In the genomic region with DNA sequence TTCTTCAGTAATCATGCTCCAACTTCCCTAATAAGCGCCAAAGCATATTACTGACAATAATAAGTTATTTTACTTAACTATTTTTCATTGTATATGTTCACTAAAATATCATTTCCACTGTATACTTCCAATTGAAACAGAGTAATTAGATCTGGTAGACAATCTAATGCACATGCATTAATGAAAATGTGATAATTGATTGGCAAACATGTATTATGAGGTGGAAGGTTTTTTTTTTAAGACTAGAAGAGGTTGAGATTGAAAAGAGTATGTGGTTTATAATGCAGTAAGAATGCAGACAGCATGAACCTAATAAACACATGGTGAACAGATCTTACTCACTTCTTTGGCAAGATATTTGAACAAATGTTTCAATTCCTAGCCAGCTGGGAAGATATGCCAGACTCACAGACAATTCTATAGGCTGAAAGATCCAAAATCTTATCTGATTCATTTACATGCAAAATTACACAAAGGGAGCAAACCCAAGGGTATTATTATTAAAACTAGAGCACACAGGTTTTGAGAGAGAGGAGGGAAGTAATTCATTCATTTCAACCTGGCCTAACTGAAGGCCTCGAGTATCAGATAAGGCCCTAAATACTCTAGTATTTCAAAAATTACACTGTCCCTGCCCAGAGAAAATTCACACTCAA, we compare ENCODE assay signal across 9 cellular contexts. TPM values are rescaled to one million over a fixed set of nuclear protein-coding genes. Genes with fewer than 3 reads are reported as not detected.
DNase-seq lines count a peak whose midpoint lies in the region; ATAC-seq and TF ChIP-seq lines count a peak whose summit lies in the region.
"Had no signal": no experiment of that assay in that cellular context is flagged by ENCODE, and none has a peak within 500 bp of the region (broad histone marks: within the 10 kb centered on the region; RNA-seq: fewer than 3 reads in every experiment).

No MANE protein-coding gene starts in this region.

- no peak for TF ChIP-seq POLR2A in suprapubic skin (IDR thresholded peaks at IDR 0.05)

- DNase-seq in NCI-H748 treated with DMSO at 0.1 percent for 48 hours (lab: John Stamatoyannopoulos, UW): peak; percentile 20
- no peak for DNase-seq in NCI-H748 (lab: John Stamatoyannopoulos, UW; ENCODE audit: unreplicated experiment)
- DNase-seq in adipocyte (ENCODE audit: low read depth): peak; percentile 78
- DNase-seq in glutamatergic neuron: no peak
- no peak for DNase-seq in suprapubic skin (ENCODE audit: low spot score in 2 of 2)
- DNase-seq in CD8-positive, alpha-beta T cell: no peak
- DNase-seq: NCI-H82 had no signal

- H3K27ac Mint-ChIP-seq in glutamatergic neuron (ENCODE audit: unreplicated experiment): peak overlapping the region; percentile 93
- no peak overlapping the region for H3K27ac Mint-ChIP-seq in CD8-positive, alpha-beta T cell

- H3K4me1 Mint-ChIP-seq in glutamatergic neuron (ENCODE audit: low read depth, unreplicated experiment): peaks cover 26% of the 10 kb centered on the region
- peaks cover 30% of the 10 kb centered on the region for H3K4me1 Mint-ChIP-seq in CD8-positive, alpha-beta T cell (ENCODE audit: low read depth)

- no peak for TF ChIP-seq CTCF in glutamatergic neuron (IDR thresholded peaks at IDR 0.05; ENCODE audit: partially characterized antibody, unreplicated experiment)
- TF ChIP-seq CTCF in suprapubic skin (IDR thresholded peaks at IDR 0.05): no peak
- TF ChIP-seq CTCF in CD8-positive, alpha-beta T cell (IDR thresholded peaks at IDR 0.05): no peak

- peak overlapping the region; percentile 84 for H3K4me3 Mint-ChIP-seq in glutamatergic neuron (ENCODE audit: unreplicated experiment)
- no peak overlapping the region for H3K4me3 Mint-ChIP-seq in CD8-positive, alpha-beta T cell

- 31% methylated on average over 2 of the region's 2 CpGs for WGBS in suprapubic skin

- intact Hi-C loops in CD8-positive, alpha-beta T cell (cut with DNase I, micrococcal nuclease): loop anchor here in 1 of 2 experiments (5.0 kb wide), 1 partner anchor 318 kb away; the partner anchor contains the start of gene DNAJC10

- no peaks in the 10 kb centered on the region for H3K36me3 Mint-ChIP-seq in glutamatergic neuron (ENCODE audit: unreplicated experiment)
- no peaks in the 10 kb centered on the region for H3K36me3 Mint-ChIP-seq in CD8-positive, alpha-beta T cell

- H3K27me3 ChIP-seq in adipocyte (replicated peaks; ENCODE audit: control insufficient read depth, insufficient read depth, low read length): no peaks in the 10 kb centered on the region
- no peaks in the 10 kb centered on the region for H3K27me3 ChIP-seq in suprapubic skin
- peaks cover 8% of the 10 kb centered on the region for H3K27me3 ChIP-seq in CD8-positive, alpha-beta T cell (ENCODE audit: insufficient read depth, low read length)

- H3K27ac ChIP-seq in suprapubic skin: peak overlapping the region; percentile 34
- no peak overlapping the region for H3K27ac ChIP-seq in CD8-positive, alpha-beta T cell (ENCODE audit: low read depth, low read length)

- no peak for ATAC-seq in CD8-positive, alpha-beta T cell
- no peak for ATAC-seq in HG02840 (IDR thresholded peaks at IDR 0.05; ENCODE audit: low FRiP score, unreplicated experiment)
- no peak for ATAC-seq in HG03280 (IDR thresholded peaks at IDR 0.05; ENCODE audit: unreplicated experiment)

- H3K9me3 ChIP-seq in adipocyte (ENCODE audit: control insufficient read depth, low read length) (no peaks in the 10 kb centered on the region), suprapubic skin (no peaks in the 10 kb centered on the region)
- H3K9me3 ChIP-seq in CD8-positive, alpha-beta T cell (ENCODE audit: low read length): no peaks in the 10 kb centered on the region

- H3K36me3 ChIP-seq in adipocyte (ENCODE audit: control insufficient read depth, insufficient read depth, low read length, severe bottlenecking): no peaks in the 10 kb centered on the region
- H3K36me3 ChIP-seq in suprapubic skin: no peaks in the 10 kb centered on the region
- no peaks in the 10 kb centered on the region for H3K36me3 ChIP-seq in CD8-positive, alpha-beta T cell (ENCODE audit: insufficient read depth, low read length)

- peaks cover 66% of the 10 kb centered on the region for H3K4me1 ChIP-seq in adipocyte (ENCODE audit: control insufficient read depth, insufficient read depth, low read length)
- H3K4me1 ChIP-seq in suprapubic skin: peaks cover 73% of the 10 kb centered on the region
- peaks cover 29% of the 10 kb centered on the region for H3K4me1 ChIP-seq in CD8-positive, alpha-beta T cell (ENCODE audit: insufficient read depth, low read length)

- H3K4me3 ChIP-seq in adipocyte (ENCODE audit: low read length) (peak overlapping the region; percentile 84), suprapubic skin (peak overlapping the region; percentile 88)
- no peak overlapping the region for H3K4me3 ChIP-seq in CD8-positive, alpha-beta T cell (ENCODE audit: low read depth, low read length)

- H3K9me3 Mint-ChIP-seq in glutamatergic neuron (ENCODE audit: unreplicated experiment): peaks cover 9% of the 10 kb centered on the region
- H3K9me3 Mint-ChIP-seq in CD8-positive, alpha-beta T cell: no peaks in the 10 kb centered on the region

- peaks cover 6% of the 10 kb centered on the region for H3K27me3 Mint-ChIP-seq in glutamatergic neuron (ENCODE audit: unreplicated experiment)
- peaks cover 50% of the 10 kb centered on the region for H3K27me3 Mint-ChIP-seq in CD8-positive, alpha-beta T cell (ENCODE audit: low read depth)

- TF ChIP-seq EP300 in suprapubic skin (IDR thresholded peaks at IDR 0.05): no peak

- H3K9ac ChIP-seq in adipocyte (ENCODE audit: low read length): peak overlapping the region; percentile 91

- POLR2A ChIA-PET in CD8-positive, alpha-beta T cell (lab: Charles Lee): no interaction called here

- CTCF ChIA-PET in CD8-positive, alpha-beta T cell (lab: Charles Lee): interaction anchor here (0.7 kb wide), 1 partner anchor 269 kb away, joined by 3 read pairs; no protein-coding TSS in a partner anchor

RNA-seq across cellular contexts. Expression of gene NCKAP1, which starts 2.8 kb away (rescaled TPM):
- total RNA-seq in glutamatergic neuron (ENCODE audit: unreplicated experiment) (116 TPM), suprapubic skin (100 to 1,000 TPM in 3 of 4 donors, 10 to 100 TPM in 1; 94.5 to 146 (median 116) TPM)
- 1 to 10 TPM in 1 of 2 experiments, under 1 TPM in 1; 0.81 to 1.4 TPM for total RNA-seq in CD8-positive, alpha-beta T cell

RNA-seq across cellular contexts. Expression of gene DUSP19, which starts 43.1 kb away (rescaled TPM):
- total RNA-seq in glutamatergic neuron (ENCODE audit: unreplicated experiment) (1.6 TPM), suprapubic skin (1 to 10 TPM; 1.3 to 3.8 (median 2.0) TPM)
- under 1 TPM in 1 of 2 experiments, not detected in 1; 0.24 TPM for total RNA-seq in CD8-positive, alpha-beta T cell

Comparison
In these comparisons a context has a peak if more than half of its experiments do, and no peak if none do; other contexts are left out.
1. DNase-seq: peak in NCI-H748 treated with DMSO at 0.1 percent for 48 hours (single experiment) and adipocyte (single experiment); none in NCI-H748 (single experiment), glutamatergic neuron (single experiment), suprapubic skin (0 of 2) and CD8-positive, alpha-beta T cell (0 of 7).
2. RNA of gene NCKAP1, which starts 2.8 kb away (total RNA-seq): 94.5 to 146 TPM in suprapubic skin and 116 TPM in glutamatergic neuron (single experiment); 0.81 to 1.4 TPM in CD8-positive, alpha-beta T cell; every median in the first group is over 10 times any median in the second.